In genomic region chr9:79578891-79579290, GRCh38 we compare ENCODE assay signal across 20 cellular contexts. TPM values are rescaled to one million over a fixed set of nuclear protein-coding genes. Genes with fewer than 3 reads are reported as not detected.
A peak's percentile ranks its signal among the peaks of the same experiment; 100 is the strongest.
DNase-seq lines count a peak whose midpoint lies in the region; ATAC-seq and TF ChIP-seq lines count a peak whose summit lies in the region.
"Had no signal": no experiment of that assay in that cellular context is flagged by ENCODE, and none has a peak within 500 bp of the region (broad histone marks: within the 10 kb centered on the region; RNA-seq: fewer than 3 reads in every experiment).

No MANE protein-coding gene starts in this region.

- H3K4me1 ChIP-seq in ACC112 (ENCODE audit: control insufficient read depth, insufficient read depth, low read length, unreplicated experiment) (peaks cover 49% of the 10 kb centered on the region), lower lobe of right lung (peaks cover 69% of the 10 kb centered on the region), mesenchymal stem cell (ENCODE audit: control insufficient read depth, insufficient read depth, low read depth, low read length) (peaks cover 3% of the 10 kb centered on the region)
- peaks cover 63% of the 10 kb centered on the region for H3K4me1 ChIP-seq in CD4-positive, CD25-positive, alpha-beta regulatory T cell (ENCODE audit: control insufficient read depth, insufficient read depth, low read length, poor library complexity, severe bottlenecking)

- no peak overlapping the region for H3K4me2 ChIP-seq in mesenchymal stem cell (ENCODE audit: low read length, poor library complexity, severe bottlenecking)

- no peaks in the 10 kb centered on the region for H3K9me3 Mint-ChIP-seq in CD4-positive, CD25-positive, alpha-beta regulatory T cell
- H3K9me3 Mint-ChIP-seq in activated naive CD8-positive, alpha-beta T cell treated with anti-CD3 and anti-CD28 coated beads for 36 hours: no peaks in the 10 kb centered on the region
- H3K9me3 Mint-ChIP-seq in naive thymus-derived CD8-positive, alpha-beta T cell: no peaks in the 10 kb centered on the region
- H3K9me3 Mint-ChIP-seq: stimulated activated memory B cell treated with anti-CD40 and anti-IgM and Interleukin-4, amounts not matched to agents 10 μg/mL and 1 μg/mL and 100 μg/mL, for 72 hours had no signal

- no peak overlapping the region for H2BK5ac ChIP-seq in mesenchymal stem cell (ENCODE audit: low read depth, low read length, poor library complexity, severe bottlenecking)

- H3K27ac Mint-ChIP-seq in CD4-positive, CD25-positive, alpha-beta regulatory T cell: peak overlapping the region; percentile 3 to 20 (median 5)
- H3K27ac Mint-ChIP-seq in activated naive CD8-positive, alpha-beta T cell treated with anti-CD3 and anti-CD28 coated beads for 36 hours: peak overlapping the region; percentile 25
- H3K27ac Mint-ChIP-seq in naive thymus-derived CD8-positive, alpha-beta T cell: peak overlapping the region in 9 of 10 donors; percentile 6 to 91 (median 66)

- no peaks in the 10 kb centered on the region for H3K27me3 Mint-ChIP-seq in CD4-positive, CD25-positive, alpha-beta regulatory T cell
- H3K27me3 Mint-ChIP-seq in activated naive CD8-positive, alpha-beta T cell treated with anti-CD3 and anti-CD28 coated beads for 36 hours: no peaks in the 10 kb centered on the region
- no peaks in the 10 kb centered on the region for H3K27me3 Mint-ChIP-seq in naive thymus-derived CD8-positive, alpha-beta T cell
- H3K27me3 Mint-ChIP-seq: stimulated activated memory B cell treated with anti-CD40 and anti-IgM and Interleukin-4, amounts not matched to agents 10 μg/mL and 1 μg/mL and 100 μg/mL, for 72 hours had no signal

- no peaks in the 10 kb centered on the region for H3K27me3 ChIP-seq in ACC112 (ENCODE audit: insufficient read depth, low read length)
- no peaks in the 10 kb centered on the region for H3K27me3 ChIP-seq in CD4-positive, CD25-positive, alpha-beta regulatory T cell (ENCODE audit: control insufficient read depth, insufficient read depth, low read length)
- H3K27me3 ChIP-seq in lower lobe of right lung (ENCODE audit: low read depth): no peaks in the 10 kb centered on the region
- H3K27me3 ChIP-seq in mesenchymal stem cell (ENCODE audit: control insufficient read depth in 1 of 2, insufficient read depth in 1 of 2, low read length in 2 of 2): no peaks in the 10 kb centered on the region

- H4K91ac ChIP-seq in mesenchymal stem cell (ENCODE audit: low read length): no peak overlapping the region

- intact Hi-C loops in lower lobe of right lung (cut with DNase I): no loop called here

- no peak overlapping the region for H3K18ac ChIP-seq in mesenchymal stem cell (ENCODE audit: low read depth in 1 of 2, low read length in 2 of 2)

- H4K8ac ChIP-seq in mesenchymal stem cell (ENCODE audit: low read length): no peak overlapping the region

- POLR2A ChIA-PET in naive thymus-derived CD8-positive, alpha-beta T cell (lab: Charles Lee): interaction anchor here (0.5 kb wide), 1 partner anchor 104 kb away, joined by 3 read pairs; no protein-coding TSS in a partner anchor

- peaks cover 7% of the 10 kb centered on the region for H3K36me3 Mint-ChIP-seq in CD4-positive, CD25-positive, alpha-beta regulatory T cell
- H3K36me3 Mint-ChIP-seq in activated naive CD8-positive, alpha-beta T cell treated with anti-CD3 and anti-CD28 coated beads for 36 hours: peaks cover 46% of the 10 kb centered on the region
- peaks cover 0 to 38% (median 2%) of the 10 kb centered on the region in 3 donors for H3K36me3 Mint-ChIP-seq in naive thymus-derived CD8-positive, alpha-beta T cell

- no peak for DNase-seq in CD4-positive, CD25-positive, alpha-beta regulatory T cell
- no peak for DNase-seq in activated naive CD8-positive, alpha-beta T cell treated with anti-CD3 and anti-CD28 coated beads for 36 hours
- DNase-seq in naive thymus-derived CD8-positive, alpha-beta T cell: no peak
- DNase-seq in lower lobe of right lung: no peak
- DNase-seq in medulla oblongata (ENCODE audit: extremely low spot score): no peak
- DNase-seq in A172 (ENCODE audit: low spot score): no peak
- DNase-seq in mesenchymal stem cell: no peak
- DNase-seq: activated CD8-positive, alpha-beta memory T cell treated with anti-CD3 and anti-CD28 coated beads for 24 hours; activated gamma-delta T cell; AML-193; Karpas-422; mammary epithelial cell; NCI-H1417 treated with DMSO at 0.1 percent for 48 hours; nucleus accumbens; T-helper 1 cell; WERI-Rb-1 had no signal

- H2AFZ ChIP-seq in ACC112 (ENCODE audit: low read length, unreplicated experiment): no peak overlapping the region
- no peak overlapping the region for H2AFZ ChIP-seq in mesenchymal stem cell (ENCODE audit: low read depth, low read length)

- no peak overlapping the region for H2BK120ac ChIP-seq in mesenchymal stem cell (ENCODE audit: low read depth, low read length)

- TF ChIP-seq CTCF in lower lobe of right lung (IDR thresholded peaks at IDR 0.05): no peak

- peaks cover 9% of the 10 kb centered on the region for H3K79me1 ChIP-seq in mesenchymal stem cell (replicated peaks; ENCODE audit: low read length, poor library complexity, severe bottlenecking)

- H3K4ac ChIP-seq in mesenchymal stem cell (ENCODE audit: low read depth in 1 of 2, low read length in 2 of 2): no peak overlapping the region

- peaks cover 29% of the 10 kb centered on the region for H3K79me2 ChIP-seq in ACC112 (ENCODE audit: control insufficient read depth, insufficient read depth, low read length, unreplicated experiment)

- H3K4me3 Mint-ChIP-seq in CD4-positive, CD25-positive, alpha-beta regulatory T cell: peak overlapping the region in 1 of 4 donors; percentile 50
- no peak overlapping the region for H3K4me3 Mint-ChIP-seq in activated naive CD8-positive, alpha-beta T cell treated with anti-CD3 and anti-CD28 coated beads for 36 hours
- peak overlapping the region in 8 of 10 donors; percentile 0 to 39 (median 5) for H3K4me3 Mint-ChIP-seq in naive thymus-derived CD8-positive, alpha-beta T cell
- H3K4me3 Mint-ChIP-seq: stimulated activated memory B cell treated with anti-CD40 and anti-IgM and Interleukin-4, amounts not matched to agents 10 μg/mL and 1 μg/mL and 100 μg/mL, for 72 hours had no signal

- no peak overlapping the region for H3K14ac ChIP-seq in mesenchymal stem cell (ENCODE audit: low read length in 2 of 2)

- H3K27ac ChIP-seq in ACC112 (ENCODE audit: low read depth, low read length) (no peak overlapping the region), lower lobe of right lung (no peak overlapping the region), mesenchymal stem cell (ENCODE audit: low read length, poor library complexity, severe bottlenecking) (no peak overlapping the region)
- no peak overlapping the region for H3K27ac ChIP-seq in CD4-positive, CD25-positive, alpha-beta regulatory T cell (ENCODE audit: insufficient read depth, low read length, poor library complexity, severe bottlenecking)
- H3K27ac ChIP-seq: RWPE1, WERI-Rb-1 had no signal

- 0 out of 2 replicates have a peak overlapping the region, but pooled peaks have one; percentile 65 for H3K4me3 ChIP-seq in ACC112 (ENCODE audit: low read depth, low read length)
- H3K4me3 ChIP-seq in CD4-positive, CD25-positive, alpha-beta regulatory T cell (ENCODE audit: low read depth, low read length): no peak overlapping the region
- no peak overlapping the region for H3K4me3 ChIP-seq in lower lobe of right lung
- H3K4me3 ChIP-seq in mesenchymal stem cell (ENCODE audit: insufficient read depth in 1 of 2, low read depth in 1 of 2, low read length in 2 of 2): no peak overlapping the region
- H3K4me3 ChIP-seq: smooth muscle cell had no signal

- H2AK5ac ChIP-seq in mesenchymal stem cell (ENCODE audit: low read length, severe bottlenecking): no peak overlapping the region

- H3K36me3 ChIP-seq in ACC112 (ENCODE audit: insufficient read depth, low read length) (no peaks in the 10 kb centered on the region), lower lobe of right lung (no peaks in the 10 kb centered on the region), mesenchymal stem cell (ENCODE audit: control insufficient read depth in 1 of 2, insufficient read depth in 2 of 2, low read depth in 1 of 2, low read length in 2 of 2) (peaks cover 0 to 6% of the 10 kb centered on the region in 2 experiments)
- H3K36me3 ChIP-seq in CD4-positive, CD25-positive, alpha-beta regulatory T cell (ENCODE audit: control insufficient read depth, insufficient read depth, low read length): peaks cover 2% of the 10 kb centered on the region
- H3K36me3 ChIP-seq: WERI-Rb-1 had no signal

- H2BK12ac ChIP-seq in mesenchymal stem cell (ENCODE audit: low read length in 2 of 2): no peak overlapping the region

- peaks cover 39 to 95% (median 77%) of the 10 kb centered on the region in 4 donors for H3K4me1 Mint-ChIP-seq in CD4-positive, CD25-positive, alpha-beta regulatory T cell
- H3K4me1 Mint-ChIP-seq in activated naive CD8-positive, alpha-beta T cell treated with anti-CD3 and anti-CD28 coated beads for 36 hours: peaks cover 80% of the 10 kb centered on the region
- peaks cover 53 to 97% (median 92%) of the 10 kb centered on the region in 4 donors for H3K4me1 Mint-ChIP-seq in naive thymus-derived CD8-positive, alpha-beta T cell

- no peak overlapping the region for H2BK15ac ChIP-seq in mesenchymal stem cell (ENCODE audit: low read depth, poor library complexity, severe bottlenecking)

- ATAC-seq in CD4-positive, CD25-positive, alpha-beta regulatory T cell (ENCODE audit: low read depth in 2 of 2): no peak
- ATAC-seq in naive thymus-derived CD8-positive, alpha-beta T cell: no peak
- ATAC-seq in lower lobe of right lung: no peak
- ATAC-seq: stimulated activated memory B cell treated with anti-CD40 and anti-IgM and Interleukin-4, amounts not matched to agents 10 μg/mL and 1 μg/mL and 100 μg/mL, for 72 hours had no signal

- no peak overlapping the region for H3K9ac ChIP-seq in mesenchymal stem cell (ENCODE audit: low read length)

- H3K9me3 ChIP-seq in CD4-positive, CD25-positive, alpha-beta regulatory T cell (ENCODE audit: control insufficient read depth in 2 of 2, low read length in 2 of 2): no peaks in the 10 kb centered on the region
- H3K9me3 ChIP-seq in lower lobe of right lung (no peaks in the 10 kb centered on the region), mesenchymal stem cell (ENCODE audit: control insufficient read depth, low read length) (no peaks in the 10 kb centered on the region)

- WGBS in mesenchymal stem cell: 65% methylated on average over 1 of the region's 1 CpG

- H3K23ac ChIP-seq in mesenchymal stem cell (ENCODE audit: low read length in 2 of 2): no peak overlapping the region

RNA-seq across cellular contexts. Expression of gene TLE4, which starts 7.1 kb away (rescaled TPM):
- 127 TPM for total RNA-seq in CD4-positive, CD25-positive, alpha-beta regulatory T cell
- 10 to 100 TPM; 16.2 to 30.1 (median 21.8) TPM for polyA plus RNA-seq in CD4-positive, CD25-positive, alpha-beta regulatory T cell
- total RNA-seq in activated naive CD8-positive, alpha-beta T cell treated with anti-CD3 and anti-CD28 coated beads for 36 hours: 10 to 100 TPM; 30.1 to 35.3 TPM
- 100 to 1,000 TPM; 101 to 110 TPM for total RNA-seq in naive thymus-derived CD8-positive, alpha-beta T cell
- polyA plus RNA-seq in naive thymus-derived CD8-positive, alpha-beta T cell: 10 to 100 TPM; 25.3 to 37.8 (median 35.6) TPM
- 48.6 TPM for total RNA-seq in lower lobe of right lung
- 337 and 363 TPM in 2 replicates for total RNA-seq in A172 (2014; rRNA removed; shearing (Covaris generic))
- 31.0 TPM for polyA plus RNA-seq in mesenchymal stem cell (2013, experiment 1 of 2)
- 30.8 TPM for polyA plus RNA-seq in mesenchymal stem cell (2013, experiment 2 of 2)

Comparison
In these comparisons a context has a peak if more than half of its experiments do, and no peak if none do; other contexts are left out.
1. H3K27ac Mint-ChIP-seq: peak in every context shown above with its lines; median percentile 66 in naive thymus-derived CD8-positive, alpha-beta T cell; 25 in activated naive CD8-positive, alpha-beta T cell treated with anti-CD3 and anti-CD28 coated beads for 36 hours; 5 in CD4-positive, CD25-positive, alpha-beta regulatory T cell.